In genomic region chr14:68638817-68639517, GRCh38 we compare ENCODE assay signal across 17 cellular contexts.
DNase-seq lines count a peak whose midpoint lies in the region; ATAC-seq lines count a peak whose summit lies in the region.
"Had no signal": no experiment of that assay in that cellular context is flagged by ENCODE, and none has a peak within 500 bp of the region (broad histone marks: within the 10 kb centered on the region; RNA-seq: fewer than 3 reads in every experiment).

No MANE protein-coding gene starts in this region.

- H3K79me2 ChIP-seq in trophoblast cell (ENCODE audit: control insufficient read depth, insufficient read depth, low read length, poor library complexity) (no peaks in the 10 kb centered on the region), mesendoderm (ENCODE audit: control insufficient read depth, insufficient read depth, low read length) (no peaks in the 10 kb centered on the region)

- no peaks in the 10 kb centered on the region for H3K4me1 Mint-ChIP-seq in activated CD4-positive, alpha-beta memory T cell treated with anti-CD3 and anti-CD28 coated beads, Interleukin-2, amount 10 ng/mL, durations not matched to agents 7 days and 5 days
- no peaks in the 10 kb centered on the region for H3K4me1 Mint-ChIP-seq in activated CD4-positive, alpha-beta memory T cell treated with anti-CD3 and anti-CD28 coated beads for 36 hours (ENCODE audit: low read depth)

- H3K79me1 ChIP-seq in trophoblast cell (ENCODE audit: low read length) (peaks cover 36% of the 10 kb centered on the region), mesendoderm (ENCODE audit: low read length) (no peaks in the 10 kb centered on the region)

- H3K4me3 Mint-ChIP-seq in activated CD4-positive, alpha-beta memory T cell treated with anti-CD3 and anti-CD28 coated beads, Interleukin-2, amount 10 ng/mL, durations not matched to agents 7 days and 5 days = no peak overlapping the region
- H3K4me3 Mint-ChIP-seq in activated CD4-positive, alpha-beta memory T cell treated with anti-CD3 and anti-CD28 coated beads for 36 hours = no peak overlapping the region
- H3K4me3 Mint-ChIP-seq: activated B cell treated with CpG ODN at 0.5 μM for 24 hours had no signal

- H3K14ac ChIP-seq in trophoblast cell (ENCODE audit: low read length) = peak overlapping the region; percentile 56

- intact Hi-C loops in activated CD4-positive, alpha-beta memory T cell treated with anti-CD3 and anti-CD28 coated beads for 36 hours (cut with micrococcal nuclease) = no loop called here
- intact Hi-C loops in right cardiac atrium (cut with DNase I) = no loop called here

- DNase-seq in activated CD4-positive, alpha-beta memory T cell treated with anti-CD3 and anti-CD28 coated beads, Interleukin-2, amount 10 ng/mL, durations not matched to agents 7 days and 5 days = peak; percentile 5
- no peak for DNase-seq in activated CD4-positive, alpha-beta memory T cell treated with anti-CD3 and anti-CD28 coated beads for 36 hours
- DNase-seq in right cardiac atrium (no peak), trophoblast cell (no peak), mesendoderm (no peak)
- DNase-seq: activated B cell treated with CpG ODN at 0.5 μM for 24 hours; activated T-cell treated with anti-CD3 and anti-CD28 coated beads for 4 hours; effector CD8-positive, alpha-beta T cell; GF-D8; left colon; stimulated activated CD4-positive, alpha-beta T cell treated with anti-CD3 and anti-CD28 coated beads, Interleukin-2, amount 100 ng/mL, for 48 hours; SW 1271 had no signal

- no peak overlapping the region for H2AFZ ChIP-seq in trophoblast cell (ENCODE audit: insufficient read depth, low read length, poor library complexity)

- 38% methylated on average over 6 of the region's 6 CpGs for WGBS in right cardiac atrium
- WGBS in trophoblast cell (ENCODE audit: extremely low coverage, insufficient coverage, insufficient read length) = no CpG with 5 or more reads among the region's 6 CpGs
- 50% methylated on average over 6 of the region's 6 CpGs for WGBS in urinary bladder
- no CpG with 5 or more reads among the region's 6 CpGs for WGBS in mesendoderm (ENCODE audit: extremely low coverage, insufficient coverage, low lambda C conversion rate)

- peaks cover 4% of the 10 kb centered on the region for H3K27me3 Mint-ChIP-seq in activated CD4-positive, alpha-beta memory T cell treated with anti-CD3 and anti-CD28 coated beads, Interleukin-2, amount 10 ng/mL, durations not matched to agents 7 days and 5 days
- no peaks in the 10 kb centered on the region for H3K27me3 Mint-ChIP-seq in activated CD4-positive, alpha-beta memory T cell treated with anti-CD3 and anti-CD28 coated beads for 36 hours
- H3K27me3 Mint-ChIP-seq: activated B cell treated with CpG ODN at 0.5 μM for 24 hours had no signal

- H4K5ac ChIP-seq in mesendoderm (ENCODE audit: low read length) = no peak overlapping the region

- no peak overlapping the region for H2BK15ac ChIP-seq in mesendoderm (replicated peaks; ENCODE audit: low read depth)

- H2BK120ac ChIP-seq in trophoblast cell (ENCODE audit: insufficient read depth, low read length, poor library complexity) (peak overlapping the region; percentile 72), mesendoderm (ENCODE audit: low read depth, low read length) (no peak overlapping the region)

- no peak overlapping the region for H4K12ac ChIP-seq in trophoblast cell (ENCODE audit: low read depth, low read length)

- H3K27me3 ChIP-seq in right cardiac atrium (ENCODE audit: control insufficient read depth, insufficient read depth) (no peaks in the 10 kb centered on the region), trophoblast cell (ENCODE audit: insufficient read depth, low read length) (no peaks in the 10 kb centered on the region), mesendoderm (ENCODE audit: insufficient read depth, low read length, poor library complexity) (no peaks in the 10 kb centered on the region)
- H3K27me3 ChIP-seq: ovary had no signal

- H3K18ac ChIP-seq in trophoblast cell (ENCODE audit: low read length) (peak overlapping the region; percentile 67), mesendoderm (ENCODE audit: low read length) (no peak overlapping the region)

- ATAC-seq in right cardiac atrium (peak; percentile 17 to 51), GM18517 (IDR thresholded peaks at IDR 0.05; ENCODE audit: unreplicated experiment) (no peak), GM18909 (IDR thresholded peaks at IDR 0.05; ENCODE audit: poor library complexity, unreplicated experiment) (no peak)
- ATAC-seq: left colon had no signal

- no peak overlapping the region for H3K9ac ChIP-seq in trophoblast cell (ENCODE audit: low read length)
- no peak overlapping the region for H3K9ac ChIP-seq in mesendoderm (ENCODE audit: low read length)

- H2AK5ac ChIP-seq in trophoblast cell (ENCODE audit: low read length) = peak overlapping the region; percentile 63
- H2AK5ac ChIP-seq in mesendoderm (ENCODE audit: low read length) = no peak overlapping the region

- peak overlapping the region; percentile 84 for H2BK12ac ChIP-seq in trophoblast cell (ENCODE audit: low read length)

- CTCF ChIA-PET in activated CD4-positive, alpha-beta memory T cell treated with anti-CD3 and anti-CD28 coated beads, Interleukin-2, amount 10 ng/mL, durations not matched to agents 7 days and 5 days (lab: Charles Lee) = interaction anchor here (1.2 kb wide), 1 partner anchor 205 kb away, joined by 3 read pairs; no protein-coding TSS in a partner anchor
- CTCF ChIA-PET in activated CD4-positive, alpha-beta memory T cell treated with anti-CD3 and anti-CD28 coated beads for 36 hours (lab: Charles Lee) = no interaction called here

- peak overlapping the region; percentile 6 for H3K4ac ChIP-seq in trophoblast cell (ENCODE audit: low read depth, low read length)
- no peak overlapping the region for H3K4ac ChIP-seq in mesendoderm (ENCODE audit: low read depth, low read length)

- H3K27ac ChIP-seq in right cardiac atrium (ENCODE audit: low read length) (peak overlapping the region; percentile 33), trophoblast cell (ENCODE audit: low read depth, low read length) (peak overlapping the region; percentile 42), urinary bladder (ENCODE audit: low read depth) (peak overlapping the region; percentile 70), mesendoderm (ENCODE audit: low read depth, low read length) (no peak overlapping the region)
- H3K27ac ChIP-seq: 22Rv1 had no signal

- no peaks in the 10 kb centered on the region for H3K36me3 ChIP-seq in trophoblast cell (ENCODE audit: control insufficient read depth in 1 of 2, insufficient read depth in 2 of 2, low read length in 2 of 2)
- H3K36me3 ChIP-seq in urinary bladder (ENCODE audit: insufficient read depth) = no peaks in the 10 kb centered on the region
- H3K36me3 ChIP-seq in mesendoderm (ENCODE audit: control insufficient read depth, insufficient read depth, low read length) = no peaks in the 10 kb centered on the region
- H3K36me3 ChIP-seq: ovary had no signal

- H3K4me2 ChIP-seq in trophoblast cell (ENCODE audit: low read length) (no peak overlapping the region), mesendoderm (ENCODE audit: low read length) (no peak overlapping the region)

- H2BK5ac ChIP-seq in trophoblast cell (ENCODE audit: low read depth, low read length, poor library complexity) (peak overlapping the region; percentile 34), mesendoderm (ENCODE audit: low read length) (no peak overlapping the region)

- H3K4me3 ChIP-seq in right cardiac atrium (ENCODE audit: low read length) (no peak overlapping the region), trophoblast cell (ENCODE audit: low read depth, low read length) (no peak overlapping the region), urinary bladder (ENCODE audit: low read depth, low read length) (no peak overlapping the region), mesendoderm (ENCODE audit: low read length) (no peak overlapping the region)
- H3K4me3 ChIP-seq: ovary had no signal

- H3K9me3 Mint-ChIP-seq in activated CD4-positive, alpha-beta memory T cell treated with anti-CD3 and anti-CD28 coated beads, Interleukin-2, amount 10 ng/mL, durations not matched to agents 7 days and 5 days = peaks cover 9% of the 10 kb centered on the region
- peaks cover 14% of the 10 kb centered on the region for H3K9me3 Mint-ChIP-seq in activated CD4-positive, alpha-beta memory T cell treated with anti-CD3 and anti-CD28 coated beads for 36 hours

- H3K9me3 ChIP-seq in right cardiac atrium (ENCODE audit: control insufficient read depth, low read length) (no peaks in the 10 kb centered on the region), trophoblast cell (ENCODE audit: insufficient read depth, low read depth, low read length) (peaks cover 1% of the 10 kb centered on the region)
- H3K9me3 ChIP-seq: ovary had no signal

- H4K91ac ChIP-seq in trophoblast cell (ENCODE audit: low read depth, low read length) = peak overlapping the region; percentile 95

- POLR2A ChIA-PET in activated CD4-positive, alpha-beta memory T cell treated with anti-CD3 and anti-CD28 coated beads, Interleukin-2, amount 10 ng/mL, durations not matched to agents 7 days and 5 days (lab: Charles Lee) = interaction anchor here (1.0 kb wide), 1 partner anchor 47 kb away, joined by 3 read pairs; no protein-coding TSS in a partner anchor
- POLR2A ChIA-PET in activated CD4-positive, alpha-beta memory T cell treated with anti-CD3 and anti-CD28 coated beads for 36 hours (lab: Charles Lee) = no interaction called here

- no peak overlapping the region for H3K27ac Mint-ChIP-seq in activated CD4-positive, alpha-beta memory T cell treated with anti-CD3 and anti-CD28 coated beads, Interleukin-2, amount 10 ng/mL, durations not matched to agents 7 days and 5 days
- H3K27ac Mint-ChIP-seq in activated CD4-positive, alpha-beta memory T cell treated with anti-CD3 and anti-CD28 coated beads for 36 hours = no peak overlapping the region
- H3K27ac Mint-ChIP-seq: activated B cell treated with CpG ODN at 0.5 μM for 24 hours had no signal

- no peaks in the 10 kb centered on the region for H3K36me3 Mint-ChIP-seq in activated CD4-positive, alpha-beta memory T cell treated with anti-CD3 and anti-CD28 coated beads, Interleukin-2, amount 10 ng/mL, durations not matched to agents 7 days and 5 days (ENCODE audit: low read depth)
- H3K36me3 Mint-ChIP-seq in activated CD4-positive, alpha-beta memory T cell treated with anti-CD3 and anti-CD28 coated beads for 36 hours = peaks cover 1% of the 10 kb centered on the region

- peaks cover 19% of the 10 kb centered on the region for H3K4me1 ChIP-seq in right cardiac atrium (ENCODE audit: control insufficient read depth, insufficient read depth, low read length)
- H3K4me1 ChIP-seq in trophoblast cell (ENCODE audit: control insufficient read depth in 1 of 2, insufficient read depth in 2 of 2, low read length in 2 of 2) = peaks cover 23 to 39% of the 10 kb centered on the region in 2 experiments
- H3K4me1 ChIP-seq in urinary bladder (ENCODE audit: insufficient read depth) = no peaks in the 10 kb centered on the region
- H3K4me1 ChIP-seq in mesendoderm (ENCODE audit: control insufficient read depth, low read depth, low read length) = peaks cover 13% of the 10 kb centered on the region

- peak overlapping the region; percentile 51 for H4K8ac ChIP-seq in trophoblast cell (ENCODE audit: low read depth, low read length)
- no peak overlapping the region for H4K8ac ChIP-seq in mesendoderm (ENCODE audit: low read depth, low read length)

- H3K56ac ChIP-seq in mesendoderm (ENCODE audit: low read length) = no peak overlapping the region

- H3K23ac ChIP-seq in trophoblast cell (ENCODE audit: low read length) (no peak overlapping the region), mesendoderm (ENCODE audit: low read length) (no peak overlapping the region)

Comparison
In these comparisons a context has a peak if more than half of its experiments do, and no peak if none do; other contexts are left out.
1. ATAC-seq: peak in right cardiac atrium (2 of 2); none in GM18517 (single experiment) and GM18909 (single experiment).